Comparison of ENCODE assay signal across 1 cellular context in genomic region chr5:115816226-115817042, GRCh38.
TF ChIP-seq lines count a peak whose summit lies in the region.

Gene CDO1 (minus strand): TSS chr5:115816659. CDS start chr5:115816397, 262 bp downstream.

TF ChIP-seq in HepG2, 621 proteins besides CTCF, POLR2A, EP300 and RAD21 (continued from another document and continues in another):
- TF ChIP-seq MTF1 (CRISPR knock-in tag; IDR thresholded peaks at IDR 0.05) (no peak), NFATC3 (CRISPR knock-in tag; IDR thresholded peaks at IDR 0.05) (no peak), KLF6 (CRISPR knock-in tag; IDR thresholded peaks at IDR 0.05) (no peak), KDM5B (CRISPR knock-in tag; IDR thresholded peaks at IDR 0.05; ENCODE audit: borderline replicate concordance) (0 out of 2 replicates have a peak, but pooled peaks have one; percentile 39), PAF1 (CRISPR knock-in tag; IDR thresholded peaks at IDR 0.05) (no peak), U2AF2 (IDR thresholded peaks at IDR 0.05; ENCODE audit: low read depth, low read length) (no peak), KDM1A (CRISPR knock-in tag; IDR thresholded peaks at IDR 0.05) (no peak), RFXAP (CRISPR knock-in tag; IDR thresholded peaks at IDR 0.05; ENCODE audit: borderline replicate concordance) (no peak), TAF1 (CRISPR knock-in tag; IDR thresholded peaks at IDR 0.05) (peak; percentile 55; the same call in 1 of the 2 replicates), BATF2 (CRISPR knock-in tag; IDR thresholded peaks at IDR 0.05) (no peak), BRD4 (CRISPR knock-in tag; IDR thresholded peaks at IDR 0.05) (no peak), ZNF768 (CRISPR knock-in tag; IDR thresholded peaks at IDR 0.05) (no peak), ZNF878 (CRISPR knock-in tag; IDR thresholded peaks at IDR 0.05) (no peak), IKZF1 (IDR thresholded peaks at IDR 0.05) (no peak), PHB2 (IDR thresholded peaks at IDR 0.05; ENCODE audit: partially characterized antibody) (no peak), MLLT10 (CRISPR knock-in tag; IDR thresholded peaks at IDR 0.05) (no peak), GPN1 (CRISPR knock-in tag; IDR thresholded peaks at IDR 0.05; ENCODE audit: borderline replicate concordance) (no peak), EEA1 (CRISPR knock-in tag; IDR thresholded peaks at IDR 0.05; ENCODE audit: borderline replicate concordance) (no peak), SP5 (CRISPR knock-in tag; IDR thresholded peaks at IDR 0.05; ENCODE audit: borderline replicate concordance, low read depth) (no peak), LCORL (IDR thresholded peaks at IDR 0.05) (no peak), LCORL (CRISPR knock-in tag; IDR thresholded peaks at IDR 0.05) (no peak), ZNF816 (CRISPR knock-in tag; IDR thresholded peaks at IDR 0.05; ENCODE audit: borderline replicate concordance) (0 out of 2 replicates have a peak, but pooled peaks have one; percentile 39), NFYB (CRISPR knock-in tag; IDR thresholded peaks at IDR 0.05) (no peak), TGIF2 (CRISPR knock-in tag; IDR thresholded peaks at IDR 0.05) (no peak), ZNF672 (CRISPR knock-in tag; IDR thresholded peaks at IDR 0.05) (no peak), ZNF577 (CRISPR knock-in tag; IDR thresholded peaks at IDR 0.05; ENCODE audit: borderline replicate concordance, low read depth) (no peak), KLF9 (CRISPR knock-in tag; IDR thresholded peaks at IDR 0.05; ENCODE audit: low read depth) (no peak), BHLHE40 (IDR thresholded peaks at IDR 0.05; ENCODE audit: low read length) (peak; percentile 84), SSRP1 (CRISPR knock-in tag; IDR thresholded peaks at IDR 0.05) (no peak), MYNN (CRISPR knock-in tag; IDR thresholded peaks at IDR 0.05; ENCODE audit: low read depth) (no peak), ZNF20 (CRISPR knock-in tag; IDR thresholded peaks at IDR 0.05) (no peak)
- TF ChIP-seq, protein P1, sequence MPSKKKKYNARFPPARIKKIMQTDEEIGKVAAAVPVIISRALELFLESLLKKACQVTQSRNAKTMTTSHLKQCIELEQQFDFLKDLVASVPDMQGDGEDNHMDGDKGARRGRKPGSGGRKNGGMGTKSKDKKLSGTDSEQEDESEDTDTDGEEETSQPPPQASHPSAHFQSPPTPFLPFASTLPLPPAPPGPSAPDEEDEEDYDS (CRISPR knock-in tag; IDR thresholded peaks at IDR 0.05) = no peak
- TF ChIP-seq, protein P2, sequence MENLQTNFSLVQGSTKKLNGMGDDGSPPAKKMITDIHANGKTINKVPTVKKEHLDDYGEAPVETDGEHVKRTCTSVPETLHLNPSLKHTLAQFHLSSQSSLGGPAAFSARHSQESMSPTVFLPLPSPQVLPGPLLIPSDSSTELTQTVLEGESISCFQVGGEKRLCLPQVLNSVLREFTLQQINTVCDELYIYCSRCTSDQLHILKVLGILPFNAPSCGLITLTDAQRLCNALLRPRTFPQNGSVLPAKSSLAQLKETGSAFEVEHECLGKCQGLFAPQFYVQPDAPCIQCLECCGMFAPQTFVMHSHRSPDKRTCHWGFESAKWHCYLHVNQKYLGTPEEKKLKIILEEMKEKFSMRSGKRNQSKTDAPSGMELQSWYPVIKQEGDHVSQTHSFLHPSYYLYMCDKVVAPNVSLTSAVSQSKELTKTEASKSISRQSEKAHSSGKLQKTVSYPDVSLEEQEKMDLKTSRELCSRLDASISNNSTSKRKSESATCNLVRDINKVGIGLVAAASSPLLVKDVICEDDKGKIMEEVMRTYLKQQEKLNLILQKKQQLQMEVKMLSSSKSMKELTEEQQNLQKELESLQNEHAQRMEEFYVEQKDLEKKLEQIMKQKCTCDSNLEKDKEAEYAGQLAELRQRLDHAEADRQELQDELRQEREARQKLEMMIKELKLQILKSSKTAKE (CRISPR knock-in tag; IDR thresholded peaks at IDR 0.05; ENCODE audit: borderline replicate concordance) = no peak
- TF ChIP-seq, protein P3, sequence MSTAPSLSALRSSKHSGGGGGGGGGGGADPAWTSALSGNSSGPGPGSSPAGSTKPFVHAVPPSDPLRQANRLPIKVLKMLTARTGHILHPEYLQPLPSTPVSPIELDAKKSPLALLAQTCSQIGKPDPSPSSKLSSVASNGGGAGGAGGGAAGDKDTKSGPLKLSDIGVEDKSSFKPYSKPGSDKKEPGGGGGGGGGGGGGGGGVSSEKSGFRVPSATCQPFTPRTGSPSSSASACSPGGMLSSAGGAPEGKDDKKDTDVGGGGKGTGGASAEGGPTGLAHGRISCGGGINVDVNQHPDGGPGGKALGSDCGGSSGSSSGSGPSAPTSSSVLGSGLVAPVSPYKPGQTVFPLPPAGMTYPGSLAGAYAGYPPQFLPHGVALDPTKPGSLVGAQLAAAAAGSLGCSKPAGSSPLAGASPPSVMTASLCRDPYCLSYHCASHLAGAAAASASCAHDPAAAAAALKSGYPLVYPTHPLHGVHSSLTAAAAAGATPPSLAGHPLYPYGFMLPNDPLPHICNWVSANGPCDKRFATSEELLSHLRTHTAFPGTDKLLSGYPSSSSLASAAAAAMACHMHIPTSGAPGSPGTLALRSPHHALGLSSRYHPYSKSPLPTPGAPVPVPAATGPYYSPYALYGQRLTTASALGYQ (CRISPR knock-in tag; IDR thresholded peaks at IDR 0.05) = no peak
- TF ChIP-seq, protein P4, sequence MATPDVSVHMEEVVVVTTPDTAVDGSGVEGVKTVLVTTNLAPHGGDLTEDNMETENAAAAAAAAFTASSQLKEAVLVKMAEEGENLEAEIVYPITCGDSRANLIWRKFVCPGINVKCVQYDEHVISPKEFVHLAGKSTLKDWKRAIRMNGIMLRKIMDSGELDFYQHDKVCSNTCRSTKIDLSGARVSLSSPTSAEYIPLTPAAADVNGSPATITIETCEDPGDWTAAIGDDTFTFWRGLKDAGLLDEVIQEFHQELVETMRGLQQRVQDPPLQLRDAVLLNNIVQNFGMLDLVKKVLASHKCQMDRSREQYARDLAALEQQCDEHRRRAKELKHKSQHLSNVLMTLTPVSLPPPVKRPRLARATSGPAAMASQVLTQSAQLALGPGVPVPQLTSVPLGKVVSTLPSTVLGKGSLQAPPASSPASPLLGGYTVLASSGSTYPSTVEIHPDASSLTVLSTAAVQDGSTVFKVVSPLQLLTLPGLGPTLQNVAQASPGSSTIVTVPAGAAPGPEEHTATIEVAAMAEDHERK (CRISPR knock-in tag; IDR thresholded peaks at IDR 0.05; ENCODE audit: low read depth) = no peak
- TF ChIP-seq, protein P5, sequence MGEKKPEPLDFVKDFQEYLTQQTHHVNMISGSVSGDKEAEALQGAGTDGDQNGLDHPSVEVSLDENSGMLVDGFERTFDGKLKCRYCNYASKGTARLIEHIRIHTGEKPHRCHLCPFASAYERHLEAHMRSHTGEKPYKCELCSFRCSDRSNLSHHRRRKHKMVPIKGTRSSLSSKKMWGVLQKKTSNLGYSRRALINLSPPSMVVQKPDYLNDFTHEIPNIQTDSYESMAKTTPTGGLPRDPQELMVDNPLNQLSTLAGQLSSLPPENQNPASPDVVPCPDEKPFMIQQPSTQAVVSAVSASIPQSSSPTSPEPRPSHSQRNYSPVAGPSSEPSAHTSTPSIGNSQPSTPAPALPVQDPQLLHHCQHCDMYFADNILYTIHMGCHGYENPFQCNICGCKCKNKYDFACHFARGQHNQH (CRISPR knock-in tag; IDR thresholded peaks at IDR 0.05) = no peak
- TF ChIP-seq, protein P6, sequence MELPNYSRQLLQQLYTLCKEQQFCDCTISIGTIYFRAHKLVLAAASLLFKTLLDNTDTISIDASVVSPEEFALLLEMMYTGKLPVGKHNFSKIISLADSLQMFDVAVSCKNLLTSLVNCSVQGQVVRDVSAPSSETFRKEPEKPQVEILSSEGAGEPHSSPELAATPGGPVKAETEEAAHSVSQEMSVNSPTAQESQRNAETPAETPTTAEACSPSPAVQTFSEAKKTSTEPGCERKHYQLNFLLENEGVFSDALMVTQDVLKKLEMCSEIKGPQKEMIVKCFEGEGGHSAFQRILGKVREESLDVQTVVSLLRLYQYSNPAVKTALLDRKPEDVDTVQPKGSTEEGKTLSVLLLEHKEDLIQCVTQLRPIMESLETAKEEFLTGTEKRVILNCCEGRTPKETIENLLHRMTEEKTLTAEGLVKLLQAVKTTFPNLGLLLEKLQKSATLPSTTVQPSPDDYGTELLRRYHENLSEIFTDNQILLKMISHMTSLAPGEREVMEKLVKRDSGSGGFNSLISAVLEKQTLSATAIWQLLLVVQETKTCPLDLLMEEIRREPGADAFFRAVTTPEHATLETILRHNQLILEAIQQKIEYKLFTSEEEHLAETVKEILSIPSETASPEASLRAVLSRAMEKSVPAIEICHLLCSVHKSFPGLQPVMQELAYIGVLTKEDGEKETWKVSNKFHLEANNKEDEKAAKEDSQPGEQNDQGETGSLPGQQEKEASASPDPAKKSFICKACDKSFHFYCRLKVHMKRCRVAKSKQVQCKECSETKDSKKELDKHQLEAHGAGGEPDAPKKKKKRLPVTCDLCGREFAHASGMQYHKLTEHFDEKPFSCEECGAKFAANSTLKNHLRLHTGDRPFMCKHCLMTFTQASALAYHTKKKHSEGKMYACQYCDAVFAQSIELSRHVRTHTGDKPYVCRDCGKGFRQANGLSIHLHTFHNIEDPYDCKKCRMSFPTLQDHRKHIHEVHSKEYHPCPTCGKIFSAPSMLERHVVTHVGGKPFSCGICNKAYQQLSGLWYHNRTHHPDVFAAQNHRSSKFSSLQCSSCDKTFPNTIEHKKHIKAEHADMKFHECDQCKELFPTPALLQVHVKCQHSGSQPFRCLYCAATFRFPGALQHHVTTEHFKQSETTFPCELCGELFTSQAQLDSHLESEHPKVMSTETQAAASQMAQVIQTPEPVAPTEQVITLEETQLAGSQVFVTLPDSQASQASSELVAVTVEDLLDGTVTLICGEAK (IDR thresholded peaks at IDR 0.05) = no peak
- TF ChIP-seq, protein P6 (CRISPR knock-in tag; IDR thresholded peaks at IDR 0.05) = no peak
- TF ChIP-seq, protein P7, sequence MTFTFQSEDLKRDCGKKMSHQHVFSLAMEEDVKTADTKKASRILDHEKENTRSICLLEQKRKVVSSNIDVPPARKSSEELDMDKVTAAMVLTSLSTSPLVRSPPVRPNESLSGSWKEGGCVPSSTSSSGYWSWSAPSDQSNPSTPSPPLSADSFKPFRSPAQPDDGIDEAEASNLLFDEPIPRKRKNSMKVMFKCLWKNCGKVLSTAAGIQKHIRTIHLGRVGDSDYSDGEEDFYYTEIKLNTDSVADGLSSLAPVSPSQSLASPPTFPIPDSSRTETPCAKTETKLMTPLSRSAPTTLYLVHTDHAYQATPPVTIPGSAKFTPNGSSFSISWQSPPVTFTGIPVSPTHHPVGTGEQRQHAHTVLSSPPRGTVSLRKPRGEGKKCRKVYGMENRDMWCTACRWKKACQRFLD (CRISPR knock-in tag; IDR thresholded peaks at IDR 0.05; ENCODE audit: borderline replicate concordance) = no peak
- TF ChIP-seq, protein P8, sequence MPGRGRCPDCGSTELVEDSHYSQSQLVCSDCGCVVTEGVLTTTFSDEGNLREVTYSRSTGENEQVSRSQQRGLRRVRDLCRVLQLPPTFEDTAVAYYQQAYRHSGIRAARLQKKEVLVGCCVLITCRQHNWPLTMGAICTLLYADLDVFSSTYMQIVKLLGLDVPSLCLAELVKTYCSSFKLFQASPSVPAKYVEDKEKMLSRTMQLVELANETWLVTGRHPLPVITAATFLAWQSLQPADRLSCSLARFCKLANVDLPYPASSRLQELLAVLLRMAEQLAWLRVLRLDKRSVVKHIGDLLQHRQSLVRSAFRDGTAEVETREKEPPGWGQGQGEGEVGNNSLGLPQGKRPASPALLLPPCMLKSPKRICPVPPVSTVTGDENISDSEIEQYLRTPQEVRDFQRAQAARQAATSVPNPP (CRISPR knock-in tag; IDR thresholded peaks at IDR 0.05) = no peak
- TF ChIP-seq, protein P9, sequence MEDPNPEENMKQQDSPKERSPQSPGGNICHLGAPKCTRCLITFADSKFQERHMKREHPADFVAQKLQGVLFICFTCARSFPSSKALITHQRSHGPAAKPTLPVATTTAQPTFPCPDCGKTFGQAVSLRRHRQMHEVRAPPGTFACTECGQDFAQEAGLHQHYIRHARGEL (CRISPR knock-in tag; IDR thresholded peaks at IDR 0.05) = no peak
- TF ChIP-seq, protein P10, sequence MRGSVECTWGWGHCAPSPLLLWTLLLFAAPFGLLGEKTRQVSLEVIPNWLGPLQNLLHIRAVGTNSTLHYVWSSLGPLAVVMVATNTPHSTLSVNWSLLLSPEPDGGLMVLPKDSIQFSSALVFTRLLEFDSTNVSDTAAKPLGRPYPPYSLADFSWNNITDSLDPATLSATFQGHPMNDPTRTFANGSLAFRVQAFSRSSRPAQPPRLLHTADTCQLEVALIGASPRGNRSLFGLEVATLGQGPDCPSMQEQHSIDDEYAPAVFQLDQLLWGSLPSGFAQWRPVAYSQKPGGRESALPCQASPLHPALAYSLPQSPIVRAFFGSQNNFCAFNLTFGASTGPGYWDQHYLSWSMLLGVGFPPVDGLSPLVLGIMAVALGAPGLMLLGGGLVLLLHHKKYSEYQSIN (CRISPR knock-in tag; IDR thresholded peaks at IDR 0.05; ENCODE audit: borderline replicate concordance) = no peak
